ENCODE assay signal across 21 cellular contexts in the genomic region with DNA sequence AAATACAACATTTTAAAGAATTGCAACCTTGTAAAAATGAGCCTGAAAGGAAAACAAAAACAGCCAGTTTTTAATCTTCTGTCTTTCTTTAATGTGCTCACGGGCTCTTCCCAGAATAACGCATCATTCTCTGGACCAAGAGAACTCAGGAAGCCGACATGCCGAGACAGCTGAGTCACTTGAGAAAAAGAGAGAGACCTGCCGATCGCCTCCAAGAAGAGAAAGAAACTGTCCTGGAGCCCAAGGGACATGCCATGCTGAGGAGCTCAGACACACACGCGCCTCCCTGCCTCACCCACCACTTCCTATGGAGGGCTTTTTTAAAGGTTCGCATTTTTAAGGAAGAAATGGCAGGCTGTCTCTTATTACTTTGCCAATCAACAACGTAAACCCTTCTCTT.
DNase-seq lines count a peak whose midpoint lies in the region; ATAC-seq, FAIRE-seq and TF ChIP-seq lines count a peak whose summit lies in the region.
"Had no signal": no experiment of that assay in that cellular context is flagged by ENCODE, and none has a peak within 500 bp of the region (broad histone marks: within the 10 kb centered on the region; RNA-seq: fewer than 3 reads in every experiment).

No MANE protein-coding gene starts in this region.

- no peak overlapping the region for H3K4me3 Mint-ChIP-seq in activated CD4-positive, alpha-beta T cell treated with anti-CD3 and anti-CD28 coated beads, Interleukin-2, amount 10 ng/mL, durations not matched to agents 24 days and 14 days
- no peak overlapping the region for H3K4me3 Mint-ChIP-seq in WTC11
- H3K4me3 Mint-ChIP-seq: activated naive CD4-positive, alpha-beta T cell treated with anti-CD3 and anti-CD28 coated beads for 36 hours; central memory CD8-positive, alpha-beta T cell; naive thymus-derived CD8-positive, alpha-beta T cell had no signal

- H3K4me3 ChIP-seq in fibroblast of pulmonary artery (replicated peaks; ENCODE audit: low read depth, low read length) (no peak overlapping the region), WERI-Rb-1 (ENCODE audit: low read depth, low read length) (no peak overlapping the region)
- H3K4me3 ChIP-seq: tibial artery had no signal

- no peak for FAIRE-seq in urothelium cell line (lab: Jason Lieb, UNC)
- FAIRE-seq: GM18507 had no signal

- TF ChIP-seq CTCF in WTC11 (IDR thresholded peaks at IDR 0.05) (no peak), fibroblast of pulmonary artery (IDR thresholded peaks at IDR 0.05; ENCODE audit: low read length, missing control alignments) (no peak), WERI-Rb-1 (IDR thresholded peaks at IDR 0.05; ENCODE audit: low read depth, low read length) (no peak)

- H3K9me3 ChIP-seq in WERI-Rb-1 (ENCODE audit: severe bottlenecking): no peaks in the 10 kb centered on the region
- H3K9me3 ChIP-seq: Caco-2, tibial artery had no signal

- H3K36me3 Mint-ChIP-seq in activated CD4-positive, alpha-beta T cell treated with anti-CD3 and anti-CD28 coated beads, Interleukin-2, amount 10 ng/mL, durations not matched to agents 24 days and 14 days (ENCODE audit: low read depth): no peaks in the 10 kb centered on the region
- H3K36me3 Mint-ChIP-seq in WTC11: no peaks in the 10 kb centered on the region
- H3K36me3 Mint-ChIP-seq: naive thymus-derived CD8-positive, alpha-beta T cell had no signal

- H3K27ac ChIP-seq in WERI-Rb-1: no peak overlapping the region
- H3K27ac ChIP-seq: 22Rv1, tibial artery had no signal

- H3K27me3 Mint-ChIP-seq in activated CD4-positive, alpha-beta T cell treated with anti-CD3 and anti-CD28 coated beads, Interleukin-2, amount 10 ng/mL, durations not matched to agents 24 days and 14 days: peaks cover 39% of the 10 kb centered on the region
- H3K27me3 Mint-ChIP-seq in WTC11 (ENCODE audit: low read depth): no peaks in the 10 kb centered on the region

- DNase-seq in activated CD4-positive, alpha-beta T cell treated with anti-CD3 and anti-CD28 coated beads, Interleukin-2, amount 10 ng/mL, durations not matched to agents 24 days and 14 days: peak; percentile 24
- no peak for DNase-seq in activated CD4-positive, alpha-beta T cell treated with anti-CD3 and anti-CD28 coated beads, Interleukin-2, amount 50 U/mL, for 1 hour
- DNase-seq in WTC11 (ENCODE audit: low spot score): no peak
- DNase-seq in fibroblast of pulmonary artery (ENCODE audit: low read depth): peak; percentile 33
- peak; percentile 66 for DNase-seq in urothelium cell line (ENCODE audit: low spot score)
- no peak for DNase-seq in NCI-H748 treated with DMSO at 0.1 percent for 48 hours (lab: John Stamatoyannopoulos, UW)
- DNase-seq in WERI-Rb-1: no peak
- DNase-seq: activated naive CD4-positive, alpha-beta T cell treated with anti-CD3 and anti-CD28 coated beads for 36 hours; Caco-2; GF-D8; naive thymus-derived CD8-positive, alpha-beta T cell; NCI-H1436 treated with DMSO at 0.1 percent for 48 hours; NCI-H446; right cardiac atrium; stimulated activated CD4-positive, alpha-beta T cell treated with anti-CD3 and anti-CD28 coated beads, Interleukin-4, amount 100 ng/mL, for 1 hour; tibial artery had no signal

- H3K27ac Mint-ChIP-seq in activated CD4-positive, alpha-beta T cell treated with anti-CD3 and anti-CD28 coated beads, Interleukin-2, amount 10 ng/mL, durations not matched to agents 24 days and 14 days: no peak overlapping the region
- no peak overlapping the region for H3K27ac Mint-ChIP-seq in WTC11
- H3K27ac Mint-ChIP-seq: activated naive CD4-positive, alpha-beta T cell treated with anti-CD3 and anti-CD28 coated beads for 36 hours had no signal

- peaks cover 5% of the 10 kb centered on the region for H3K9me3 Mint-ChIP-seq in activated CD4-positive, alpha-beta T cell treated with anti-CD3 and anti-CD28 coated beads, Interleukin-2, amount 10 ng/mL, durations not matched to agents 24 days and 14 days
- no peaks in the 10 kb centered on the region for H3K9me3 Mint-ChIP-seq in WTC11
- H3K9me3 Mint-ChIP-seq: activated naive CD4-positive, alpha-beta T cell treated with anti-CD3 and anti-CD28 coated beads for 36 hours; central memory CD8-positive, alpha-beta T cell; naive thymus-derived CD8-positive, alpha-beta T cell had no signal

- ATAC-seq in WTC11 (peak; percentile 53), GM21526 (IDR thresholded peaks at IDR 0.05; ENCODE audit: low FRiP score, unreplicated experiment) (no peak)
- ATAC-seq: left lobe of liver; naive thymus-derived CD8-positive, alpha-beta T cell; right cardiac atrium had no signal

- CTCF ChIA-PET in WTC11 (lab: Charles Lee): no interaction called here

- H3K27me3 ChIP-seq in WERI-Rb-1 (ENCODE audit: insufficient read depth, low read depth, severe bottlenecking): no peaks in the 10 kb centered on the region

- POLR2A ChIA-PET in WTC11 (lab: Charles Lee): interaction anchor here (0.5 kb wide), 1 partner anchor 301 kb away, joined by 4 read pairs; no protein-coding TSS in a partner anchor

- no peaks in the 10 kb centered on the region for H3K4me1 Mint-ChIP-seq in activated CD4-positive, alpha-beta T cell treated with anti-CD3 and anti-CD28 coated beads, Interleukin-2, amount 10 ng/mL, durations not matched to agents 24 days and 14 days
- peaks cover 14% of the 10 kb centered on the region for H3K4me1 Mint-ChIP-seq in WTC11
- H3K4me1 Mint-ChIP-seq: central memory CD8-positive, alpha-beta T cell; naive thymus-derived CD8-positive, alpha-beta T cell had no signal

- intact Hi-C loops in activated CD4-positive, alpha-beta T cell treated with anti-CD3 and anti-CD28 coated beads, Interleukin-2, amount 10 ng/mL, durations not matched to agents 24 days and 14 days (cut with micrococcal nuclease): no loop called here

- H3K36me3 ChIP-seq in WERI-Rb-1: no peaks in the 10 kb centered on the region
- H3K36me3 ChIP-seq: tibial artery had no signal

TF ChIP-seq in WTC11, 78 proteins besides CTCF, POLR2A, EP300 and RAD21:
- TF ChIP-seq FOXK1 (CRISPR knock-in tag; IDR thresholded peaks at IDR 0.05) (no peak), ETV6 (CRISPR knock-in tag; IDR thresholded peaks at IDR 0.05) (no peak)
- TF ChIP-seq, protein P1, sequence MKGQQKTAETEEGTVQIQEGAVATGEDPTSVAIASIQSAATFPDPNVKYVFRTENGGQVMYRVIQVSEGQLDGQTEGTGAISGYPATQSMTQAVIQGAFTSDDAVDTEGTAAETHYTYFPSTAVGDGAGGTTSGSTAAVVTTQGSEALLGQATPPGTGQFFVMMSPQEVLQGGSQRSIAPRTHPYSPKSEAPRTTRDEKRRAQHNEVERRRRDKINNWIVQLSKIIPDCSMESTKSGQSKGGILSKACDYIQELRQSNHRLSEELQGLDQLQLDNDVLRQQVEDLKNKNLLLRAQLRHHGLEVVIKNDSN (CRISPR knock-in tag; IDR thresholded peaks at IDR 0.05): no peak

Comparison
In these comparisons a context has a peak if more than half of its experiments do, and no peak if none do; other contexts are left out.
1. DNase-seq: peak in activated CD4-positive, alpha-beta T cell treated with anti-CD3 and anti-CD28 coated beads, Interleukin-2, amount 10 ng/mL, durations not matched to agents 24 days and 14 days (single experiment), fibroblast of pulmonary artery (single experiment) and urothelium cell line (single experiment); none in activated CD4-positive, alpha-beta T cell treated with anti-CD3 and anti-CD28 coated beads, Interleukin-2, amount 50 U/mL, for 1 hour (single experiment), WTC11 (single experiment), NCI-H748 treated with DMSO at 0.1 percent for 48 hours (single experiment) and WERI-Rb-1 (single experiment).